In the genomic region with DNA sequence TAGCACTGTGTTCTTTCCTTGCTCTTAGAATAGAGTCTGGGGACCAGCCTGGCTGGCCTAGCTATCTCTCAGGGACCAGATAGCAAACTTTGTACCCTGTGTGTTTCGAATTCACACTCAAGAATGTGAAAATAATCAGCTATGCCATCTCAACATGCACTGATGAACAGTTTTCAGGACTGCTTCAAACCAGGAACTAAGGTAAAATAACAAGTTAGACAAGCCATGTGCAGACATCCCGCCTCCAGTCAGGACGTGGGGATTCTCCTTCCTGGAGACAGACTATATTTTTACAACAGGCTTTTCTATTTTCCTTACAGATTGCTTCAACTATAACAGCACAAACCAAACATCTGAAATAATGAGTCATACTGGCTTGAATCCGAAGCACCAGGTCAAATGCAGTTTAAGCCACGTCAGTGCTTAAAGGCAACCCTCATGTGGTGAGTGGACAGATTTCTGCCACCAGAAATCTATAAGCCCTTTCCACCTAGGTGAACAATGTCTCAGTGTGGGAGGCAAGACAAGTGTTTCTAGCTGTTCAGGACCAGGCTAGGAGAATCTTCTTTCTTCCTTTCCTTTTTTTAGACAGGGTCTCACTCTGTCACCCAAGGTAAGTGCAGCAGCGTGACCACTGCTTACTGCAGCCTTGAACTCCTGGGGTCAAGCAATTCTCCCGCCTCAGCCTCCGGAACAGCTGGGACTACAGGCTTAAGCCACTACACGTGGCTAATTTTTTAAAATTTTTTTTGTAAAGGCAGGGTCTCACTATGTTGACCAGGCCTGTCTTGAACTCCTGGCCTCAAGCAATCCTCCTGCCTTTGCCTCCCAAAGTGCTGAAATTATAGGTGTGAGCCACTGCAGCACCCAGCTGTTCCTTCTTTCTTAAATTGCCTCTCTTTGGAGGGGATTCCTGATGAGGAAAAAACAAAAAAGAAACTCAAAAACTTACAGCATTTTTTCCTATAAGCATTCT, we compare ENCODE assay signal across 10 cellular contexts. TPM values are rescaled to one million over a fixed set of nuclear protein-coding genes. Genes with fewer than 3 reads are reported as not detected.
DNase-seq lines count a peak whose midpoint lies in the region; ATAC-seq and TF ChIP-seq lines count a peak whose summit lies in the region.
"Had no signal": no experiment of that assay in that cellular context is flagged by ENCODE, and none has a peak within 500 bp of the region (broad histone marks: within the 10 kb centered on the region; RNA-seq: fewer than 3 reads in every experiment).

No MANE protein-coding gene starts in this region.

- POLR2A ChIA-PET in activated CD8-positive, alpha-beta T cell treated with anti-CD3 and anti-CD28 coated beads for 36 hours (lab: Charles Lee): no interaction called here

- no peak overlapping the region for H3K27ac Mint-ChIP-seq in activated CD8-positive, alpha-beta T cell treated with anti-CD3 and anti-CD28 coated beads for 36 hours
- no peak overlapping the region for H3K27ac Mint-ChIP-seq in stimulated activated memory B cell treated with anti-CD40 and anti-IgM and Interleukin-4, amounts not matched to agents 10 μg/mL and 1 μg/mL and 100 μg/mL, for 72 hours
- H3K27ac Mint-ChIP-seq: activated naive CD8-positive, alpha-beta T cell had no signal

- H3K36me3 Mint-ChIP-seq in activated CD8-positive, alpha-beta T cell treated with anti-CD3 and anti-CD28 coated beads for 36 hours (ENCODE audit: low read depth): no peaks in the 10 kb centered on the region
- peaks cover 7% of the 10 kb centered on the region for H3K36me3 Mint-ChIP-seq in stimulated activated memory B cell treated with anti-CD40 and anti-IgM and Interleukin-4, amounts not matched to agents 10 μg/mL and 1 μg/mL and 100 μg/mL, for 72 hours
- H3K36me3 Mint-ChIP-seq: activated naive CD8-positive, alpha-beta T cell had no signal

- H3K4me3 Mint-ChIP-seq in activated CD8-positive, alpha-beta T cell treated with anti-CD3 and anti-CD28 coated beads for 36 hours: no peak overlapping the region
- no peak overlapping the region for H3K4me3 Mint-ChIP-seq in stimulated activated memory B cell treated with anti-CD40 and anti-IgM and Interleukin-4, amounts not matched to agents 10 μg/mL and 1 μg/mL and 100 μg/mL, for 72 hours
- H3K4me3 Mint-ChIP-seq: activated naive CD8-positive, alpha-beta T cell had no signal

- peak; percentile 87 for ATAC-seq in left ventricle myocardium superior
- no peak for ATAC-seq in activated CD8-positive, alpha-beta T cell treated with anti-CD3 and anti-CD28 coated beads for 36 hours
- no peak for ATAC-seq in stimulated activated memory B cell treated with anti-CD40 and anti-IgM and Interleukin-4, amounts not matched to agents 10 μg/mL and 1 μg/mL and 100 μg/mL, for 72 hours

- peak in 2 of 6 experiments; percentile 14 to 19 for TF ChIP-seq CTCF in adrenal gland (IDR thresholded peaks at IDR 0.05)
- no peak for TF ChIP-seq CTCF in activated CD8-positive, alpha-beta T cell treated with anti-CD3 and anti-CD28 coated beads for 36 hours (IDR thresholded peaks at IDR 0.05)

- H3K27me3 ChIP-seq in adrenal gland: no peaks in the 10 kb centered on the region

- no peaks in the 10 kb centered on the region for H3K9me3 ChIP-seq in adrenal gland (replicated peaks in 1 of 3)

- peak in 1 of 2 donors; percentile 14 for TF ChIP-seq POLR2A in adrenal gland (IDR thresholded peaks at IDR 0.05)

- DNase-seq in HCEC 1CT (peak; percentile 99), adrenal gland (peak; percentile 54 to 83 (median 75)), left ventricle myocardium superior (no peak), smooth muscle cell of the brain vasculature (ENCODE audit: low read depth, low spot score) (peak; percentile 89), GDM1 (lab: John Stamatoyannopoulos, UW) (no peak)
- DNase-seq in activated CD4-positive, alpha-beta T cell treated with anti-CD3 and anti-CD28 coated beads for 1 hour: no peak
- DNase-seq in activated CD8-positive, alpha-beta T cell treated with anti-CD3 and anti-CD28 coated beads for 36 hours: no peak
- DNase-seq: NCI-H2171 had no signal

- H3K36me3 ChIP-seq in adrenal gland (replicated peaks in 1 of 2): no peaks in the 10 kb centered on the region

- intact Hi-C loops in adrenal gland (cut with DNase I) (no loop called here), left ventricle myocardium superior (cut with micrococcal nuclease) (no loop called here)
- intact Hi-C loops in activated CD8-positive, alpha-beta T cell treated with anti-CD3 and anti-CD28 coated beads for 36 hours (cut with micrococcal nuclease): no loop called here

- CTCF ChIA-PET in activated CD8-positive, alpha-beta T cell treated with anti-CD3 and anti-CD28 coated beads for 36 hours (lab: Charles Lee): no interaction called here

- peak overlapping the region; percentile 19 to 83 (median 78) for H3K27ac ChIP-seq in adrenal gland

- H3K9me3 Mint-ChIP-seq in activated CD8-positive, alpha-beta T cell treated with anti-CD3 and anti-CD28 coated beads for 36 hours: no peaks in the 10 kb centered on the region
- H3K9me3 Mint-ChIP-seq in stimulated activated memory B cell treated with anti-CD40 and anti-IgM and Interleukin-4, amounts not matched to agents 10 μg/mL and 1 μg/mL and 100 μg/mL, for 72 hours: no peaks in the 10 kb centered on the region

- H3K4me1 Mint-ChIP-seq in activated CD8-positive, alpha-beta T cell treated with anti-CD3 and anti-CD28 coated beads for 36 hours (ENCODE audit: low read depth): no peaks in the 10 kb centered on the region
- H3K4me1 Mint-ChIP-seq in stimulated activated memory B cell treated with anti-CD40 and anti-IgM and Interleukin-4, amounts not matched to agents 10 μg/mL and 1 μg/mL and 100 μg/mL, for 72 hours: peaks cover 24% of the 10 kb centered on the region

- no peak overlapping the region for H3K4me3 ChIP-seq in adrenal gland

- H3K27me3 Mint-ChIP-seq in activated CD8-positive, alpha-beta T cell treated with anti-CD3 and anti-CD28 coated beads for 36 hours: peaks cover 5% of the 10 kb centered on the region
- no peaks in the 10 kb centered on the region for H3K27me3 Mint-ChIP-seq in stimulated activated memory B cell treated with anti-CD40 and anti-IgM and Interleukin-4, amounts not matched to agents 10 μg/mL and 1 μg/mL and 100 μg/mL, for 72 hours

- 23 to 29% (median 26%) methylated on average over 9 of the region's 9 CpGs for WGBS in adrenal gland, 4 donors

- H3K4me1 ChIP-seq in adrenal gland (replicated peaks in 1 of 2): peaks cover 31 to 56% of the 10 kb centered on the region in 2 donors

RNA-seq across cellular contexts. Expression of gene LHFPL2, which starts 53.3 kb away (rescaled TPM):
- total RNA-seq in adrenal gland (10 to 100 TPM; 34.0 to 68.4 (median 56.9) TPM), left ventricle myocardium superior (5.4 TPM)
- polyA plus RNA-seq in adrenal gland: 10 to 100 TPM in 1 of 3 donors, 1 to 10 TPM in 2; 8.0 to 27.3 (median 8.7) TPM
- total RNA-seq in activated CD8-positive, alpha-beta T cell treated with anti-CD3 and anti-CD28 coated beads for 36 hours: under 1 TPM in 1 of 2 experiments, not detected in 1; 0.20 TPM

Comparison
In these comparisons a context has a peak if more than half of its experiments do, and no peak if none do; other contexts are left out.
1. DNase-seq: peak in HCEC 1CT (single experiment), adrenal gland (7 of 7) and smooth muscle cell of the brain vasculature (single experiment); none in left ventricle myocardium superior (single experiment), activated CD4-positive, alpha-beta T cell treated with anti-CD3 and anti-CD28 coated beads for 1 hour (single experiment), activated CD8-positive, alpha-beta T cell treated with anti-CD3 and anti-CD28 coated beads for 36 hours (single experiment) and GDM1 (single experiment).